12 cellular contexts compared by ENCODE assay signal in the genomic region with DNA sequence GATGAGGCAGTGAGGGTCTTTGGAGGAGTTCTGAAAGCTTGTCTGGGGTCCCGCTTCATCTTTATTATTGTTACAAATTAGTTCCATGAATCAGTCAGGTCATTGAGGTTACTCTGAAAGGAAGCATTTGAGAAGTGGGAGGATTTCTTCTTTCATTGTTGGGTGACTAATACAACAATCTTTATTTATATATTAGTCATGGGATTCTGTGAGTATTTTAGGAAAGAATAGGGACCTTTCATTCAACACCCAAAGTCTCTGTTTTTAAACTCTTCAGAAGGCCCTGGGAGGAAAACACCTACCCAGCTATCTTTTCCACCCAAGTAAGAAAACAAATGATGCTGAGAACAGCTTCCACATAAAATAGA.
DNase-seq lines count a peak whose midpoint lies in the region; ATAC-seq, FAIRE-seq and TF ChIP-seq lines count a peak whose summit lies in the region.
"Had no signal": no experiment of that assay in that cellular context is flagged by ENCODE, and none has a peak within 500 bp of the region (broad histone marks: within the 10 kb centered on the region; RNA-seq: fewer than 3 reads in every experiment).

No MANE protein-coding gene starts in this region.

- peak overlapping the region; percentile 83; the same call in 1 of the 2 replicates for H4K8ac ChIP-seq in H1 (ENCODE audit: extremely low read depth, insufficient read depth, low read length)

- TF ChIP-seq RAD21 in H1 (IDR thresholded peaks at IDR 0.05 in 1 of 2, conservative IDR thresholded peaks at IDR 0.05 in 1 of 2; ENCODE audit: low read depth in 2 of 2, low read length in 2 of 2): no peak

- CTCF ChIA-PET in H1 (lab: Charles Lee; ENCODE audit: partially characterized antibody): no interaction called here

- H3K4me3 ChIP-seq in H1 (ENCODE audit: extremely low read depth in 1 of 4, insufficient read depth in 2 of 4, low read depth in 3 of 4, low read length in 4 of 4) (no peak overlapping the region), osteoblast (ENCODE audit: insufficient read depth, low read length) (peak overlapping the region; percentile 49)

- H3K4me2 ChIP-seq in H1 (ENCODE audit: insufficient read depth in 1 of 2, low read depth in 2 of 2, low read length in 2 of 2) (no peak overlapping the region), osteoblast (ENCODE audit: insufficient read depth, low read length) (peak overlapping the region; percentile 74)

- H3K36me3 ChIP-seq in H1 (ENCODE audit: control insufficient read depth in 2 of 4, insufficient read depth in 4 of 4, low read length in 3 of 4) (no peaks in the 10 kb centered on the region), osteoblast (ENCODE audit: insufficient read depth, low read length) (no peaks in the 10 kb centered on the region)

- WGBS in H1 (ENCODE audit: extremely low coverage in 1 of 2, insufficient coverage in 1 of 2, insufficient read length in 1 of 2, insufficient replicate concordance in 2 of 2, low coverage in 1 of 2, low lambda C conversion rate in 2 of 2, missing lambda C conversion rate in 1 of 2), 2 experiments: 75% methylated on average over 1 of the region's 1 CpG; no CpG with 5 or more reads in 1 of the 2 experiments

- H3K27me3 ChIP-seq in H1 (replicated peaks in 1 of 4; ENCODE audit: control insufficient read depth in 3 of 4, extremely low read depth in 1 of 4, insufficient read depth in 3 of 4, low read length in 3 of 4): no peaks in the 10 kb centered on the region
- H3K27me3 ChIP-seq in osteoblast (ENCODE audit: insufficient read depth, low read length): no peaks in the 10 kb centered on the region

- no peak overlapping the region for H4K91ac ChIP-seq in H1 (replicated peaks; ENCODE audit: insufficient read length, low read length)

- no peak for ATAC-seq in HG02678 (IDR thresholded peaks at IDR 0.05; ENCODE audit: unreplicated experiment)
- no peak for ATAC-seq in HG03159 (IDR thresholded peaks at IDR 0.05; ENCODE audit: unreplicated experiment)

- peak; percentile 86 for FAIRE-seq in RCC 7860 (lab: Jason Lieb, UNC)
- no peak for FAIRE-seq in H1 (lab: Jason Lieb, UNC)

- H3K27ac ChIP-seq in H1 (ENCODE audit: low read depth, low read length) (no peak overlapping the region), osteoblast (ENCODE audit: low read depth, low read length) (peak overlapping the region; percentile 92)

- no peak overlapping the region for H2BK12ac ChIP-seq in H1 (ENCODE audit: low read depth, low read length)

- no peak overlapping the region for H3K23ac ChIP-seq in H1 (ENCODE audit: insufficient read length)

- no peak overlapping the region for H3K9ac ChIP-seq in H1 (replicated peaks in 1 of 4; ENCODE audit: extremely low read depth in 1 of 4, low read depth in 3 of 4, low read length in 3 of 4)

- no peak overlapping the region for H2BK120ac ChIP-seq in H1 (replicated peaks; ENCODE audit: low read depth, low read length)

- TF ChIP-seq CTCF in H1 (IDR thresholded peaks at IDR 0.05; ENCODE audit: control extremely low read depth in 1 of 3, insufficient read depth in 1 of 3, low read depth in 1 of 3, low read length in 3 of 3): no peak
- TF ChIP-seq CTCF in osteoblast (IDR thresholded peaks at IDR 0.05; ENCODE audit: extremely low read depth, low read depth, low read length): no peak

- no peak overlapping the region for H2BK15ac ChIP-seq in H1 (ENCODE audit: low read length)

- DNase-seq in EH (ENCODE audit: low read depth) (peak; percentile 81), RCC 7860 (ENCODE audit: low spot score) (peak; percentile 68), H1 (ENCODE audit: low read depth in 1 of 2, low spot score in 2 of 2) (no peak), osteoblast (ENCODE audit: insufficient read length, low spot score, missing footprints) (peak; percentile 89), activated gamma-delta T cell treated with Interleukin-2 at 50 U/mL for 16 hours (no peak)
- no peak for DNase-seq in activated CD8-positive, alpha-beta memory T cell treated with anti-CD3 and anti-CD28 coated beads, Interleukin-2, amount 50 U/mL, for 48 hours
- DNase-seq: cortex of kidney, GDM1, islet precursor cell, Kasumi-1 had no signal

- no peak for TF ChIP-seq POLR2A in H1 (IDR thresholded peaks at IDR 0.05; ENCODE audit: control extremely low read depth in 1 of 2, low read depth in 2 of 2, low read length in 2 of 2)

- H4K20me1 ChIP-seq in H1 (replicated peaks in 1 of 2; ENCODE audit: control insufficient read depth in 1 of 2, insufficient read depth in 2 of 2, low read length in 2 of 2): no peaks in the 10 kb centered on the region
- peaks cover 3% of the 10 kb centered on the region for H4K20me1 ChIP-seq in osteoblast (ENCODE audit: insufficient read depth, low read length)

- H2BK5ac ChIP-seq in H1 (ENCODE audit: low read depth, low read length): no peak overlapping the region

- no peak overlapping the region for H3K14ac ChIP-seq in H1 (ENCODE audit: insufficient read length)

- H3K18ac ChIP-seq in H1 (ENCODE audit: extremely low read depth, low read length): no peak overlapping the region

- no peak overlapping the region for H3K4ac ChIP-seq in H1 (replicated peaks; ENCODE audit: insufficient read length, low read depth, low read length)

- H2AK5ac ChIP-seq in H1 (ENCODE audit: low read depth, low read length): no peak overlapping the region

- H3K56ac ChIP-seq in H1 (replicated peaks; ENCODE audit: insufficient read length, low read depth, low read length): no peak overlapping the region

- no peak overlapping the region for H2AFZ ChIP-seq in H1 (ENCODE audit: low read length)
- H2AFZ ChIP-seq in osteoblast (ENCODE audit: low read length): peak overlapping the region; percentile 76

- H2BK20ac ChIP-seq in H1 (ENCODE audit: low read length): no peak overlapping the region

- H3K9me3 ChIP-seq in H1 (ENCODE audit: insufficient read depth in 2 of 2, low read depth in 1 of 2, low read length in 1 of 2): peaks cover 50 to 61% of the 10 kb centered on the region in 2 experiments
- no peaks in the 10 kb centered on the region for H3K9me3 ChIP-seq in osteoblast (ENCODE audit: low read depth, low read length)

- TF ChIP-seq EP300 in H1 (IDR thresholded peaks at IDR 0.05; ENCODE audit: borderline replicate concordance in 1 of 2, low read depth in 2 of 2, low read length in 2 of 2): no peak

- no peaks in the 10 kb centered on the region for H3K79me2 ChIP-seq in H1 (ENCODE audit: control insufficient read depth in 1 of 2, insufficient read depth in 2 of 2, low read length in 2 of 2)
- no peaks in the 10 kb centered on the region for H3K79me2 ChIP-seq in osteoblast (ENCODE audit: insufficient read depth, low read length)

- POLR2A ChIA-PET in H1 (lab: Charles Lee; ENCODE audit: partially characterized antibody): no interaction called here

- H4K5ac ChIP-seq in H1 (ENCODE audit: insufficient read length, low read depth, low read length): no peak overlapping the region

- no peaks in the 10 kb centered on the region; a peak in 1 of 7 replicates for H3K4me1 ChIP-seq in H1 (replicated peaks in 1 of 4; ENCODE audit: control insufficient read depth in 3 of 4, insufficient read depth in 4 of 4, low read length in 3 of 4)
- peaks cover 26% of the 10 kb centered on the region for H3K4me1 ChIP-seq in osteoblast (ENCODE audit: insufficient read depth, low read length)

- H3K23me2 ChIP-seq in H1 (ENCODE audit: low read depth, low read length): no peaks in the 10 kb centered on the region

- H3K79me1 ChIP-seq in H1 (ENCODE audit: low read depth, low read length): no peaks in the 10 kb centered on the region

TF ChIP-seq in H1, 55 proteins besides CTCF, POLR2A, EP300 and RAD21 (continues in another document):
- TF ChIP-seq YY1 (IDR thresholded peaks at IDR 0.05; ENCODE audit: low read depth, low read length) (no peak), CBX8 (IDR thresholded peaks at IDR 0.05; ENCODE audit: borderline replicate concordance, low read depth, low read length) (no peak), PHF8 (conservative IDR thresholded peaks at IDR 0.05; ENCODE audit: low read depth, low read length) (no peak), CHD1 (IDR thresholded peaks at IDR 0.05; ENCODE audit: low read depth, low read length) (no peak), MAFK (IDR thresholded peaks at IDR 0.05; ENCODE audit: low read depth, low read length) (no peak), TEAD4 (IDR thresholded peaks at IDR 0.05; ENCODE audit: low read depth, low read length) (no peak), BCL11A (IDR thresholded peaks at IDR 0.05; ENCODE audit: low read depth in 2 of 2, low read length in 2 of 2) (no peak), CHD2 (IDR thresholded peaks at IDR 0.05; ENCODE audit: low read length) (no peak), CTBP2 (IDR thresholded peaks at IDR 0.05; ENCODE audit: borderline replicate concordance, insufficient read depth, insufficient read length, low read length) (no peak), GTF2F1 (IDR thresholded peaks at IDR 0.05; ENCODE audit: borderline replicate concordance, low read depth, low read length) (no peak), NANOG (IDR thresholded peaks at IDR 0.05; ENCODE audit: insufficient read depth, low read depth, low read length, poor library complexity, severe bottlenecking) (no peak)
- TF ChIP-seq, protein P1, sequence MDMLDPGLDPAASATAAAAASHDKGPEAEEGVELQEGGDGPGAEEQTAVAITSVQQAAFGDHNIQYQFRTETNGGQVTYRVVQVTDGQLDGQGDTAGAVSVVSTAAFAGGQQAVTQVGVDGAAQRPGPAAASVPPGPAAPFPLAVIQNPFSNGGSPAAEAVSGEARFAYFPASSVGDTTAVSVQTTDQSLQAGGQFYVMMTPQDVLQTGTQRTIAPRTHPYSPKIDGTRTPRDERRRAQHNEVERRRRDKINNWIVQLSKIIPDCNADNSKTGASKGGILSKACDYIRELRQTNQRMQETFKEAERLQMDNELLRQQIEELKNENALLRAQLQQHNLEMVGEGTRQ (IDR thresholded peaks at IDR 0.05; ENCODE audit: low read length): no peak

Comparison
In these comparisons a context has a peak if more than half of its experiments do, and no peak if none do; other contexts are left out.
1. DNase-seq: peak in EH (single experiment), RCC 7860 (single experiment) and osteoblast (single experiment); none in H1 (0 of 2), activated CD8-positive, alpha-beta memory T cell treated with anti-CD3 and anti-CD28 coated beads, Interleukin-2, amount 50 U/mL, for 48 hours (single experiment) and activated gamma-delta T cell treated with Interleukin-2 at 50 U/mL for 16 hours (single experiment).